Comparison of ENCODE assay signal across 10 cellular contexts in genomic region chr1:213985181-213986019, GRCh38. TPM values are rescaled to one million over a fixed set of nuclear protein-coding genes. Genes with fewer than 3 reads are reported as not detected.
A peak's percentile ranks its signal among the peaks of the same experiment; 100 is the strongest.
DNase-seq lines count a peak whose midpoint lies in the region; ATAC-seq lines count a peak whose summit lies in the region.
"Had no signal": no experiment of that assay in that cellular context is flagged by ENCODE, and none has a peak within 500 bp of the region (broad histone marks: within the 10 kb centered on the region; RNA-seq: fewer than 3 reads in every experiment).

No MANE protein-coding gene starts in this region.

- H3K4me1 ChIP-seq in iPS-15b (ENCODE audit: control insufficient read depth, insufficient read depth, low read length) (peaks cover 20% of the 10 kb centered on the region), rectal smooth muscle tissue (ENCODE audit: control insufficient read depth, insufficient read depth, low read length) (no peaks in the 10 kb centered on the region)

- H3K27me3 Mint-ChIP-seq in activated T-helper 1 cell treated with anti-CD3 and anti-CD28 coated beads, Interleukin-12 subunit alpha, Interleukin-12 subunit beta, Interleukin-2, Interleukin-4 antibody, amounts not matched to agents 30 ng/mL and 10 ng/mL and 1 ng/mL, durations not matched to agents 14 hours and 24 hours and 36 hours (ENCODE audit: insufficient read depth), result peaks cover 82% of the 10 kb centered on the region

- DNase-seq in NCI-H510A treated with DMSO at 0.1 percent for 48 hours (lab: John Stamatoyannopoulos, UW) (peak; percentile 67), NCI-H510A (lab: John Stamatoyannopoulos, UW) (no peak), medulla oblongata (ENCODE audit: extremely low spot score) (no peak), NCI-H1092 treated with DMSO at 0.1 percent for 48 hours (lab: John Stamatoyannopoulos, UW) (no peak)
- DNase-seq in activated T-helper 1 cell treated with anti-CD3 and anti-CD28 coated beads, Interleukin-12 subunit alpha, Interleukin-12 subunit beta, Interleukin-2, Interleukin-4 antibody, amounts not matched to agents 30 ng/mL and 10 ng/mL and 1 ng/mL, durations not matched to agents 14 hours and 24 hours and 36 hours (ENCODE audit: low spot score), result no peak
- DNase-seq: effector memory CD8-positive, alpha-beta T cell; kidney glomerular epithelial cell had no signal

- peaks cover 2% of the 10 kb centered on the region for H3K9me3 Mint-ChIP-seq in activated T-helper 1 cell treated with anti-CD3 and anti-CD28 coated beads, Interleukin-12 subunit alpha, Interleukin-12 subunit beta, Interleukin-2, Interleukin-4 antibody, amounts not matched to agents 30 ng/mL and 10 ng/mL and 1 ng/mL, durations not matched to agents 14 hours and 24 hours and 36 hours

- H3K4me3 ChIP-seq in iPS-15b (ENCODE audit: low read depth, low read length) (peak overlapping the region; percentile 52), rectal smooth muscle tissue (ENCODE audit: low read length) (peak overlapping the region; percentile 13)

- H3K27ac Mint-ChIP-seq in activated T-helper 1 cell treated with anti-CD3 and anti-CD28 coated beads, Interleukin-12 subunit alpha, Interleukin-12 subunit beta, Interleukin-2, Interleukin-4 antibody, amounts not matched to agents 30 ng/mL and 10 ng/mL and 1 ng/mL, durations not matched to agents 14 hours and 24 hours and 36 hours, result peak overlapping the region; percentile 75
- H3K27ac Mint-ChIP-seq: effector memory CD8-positive, alpha-beta T cell had no signal

- H3K4me3 Mint-ChIP-seq in activated T-helper 1 cell treated with anti-CD3 and anti-CD28 coated beads, Interleukin-12 subunit alpha, Interleukin-12 subunit beta, Interleukin-2, Interleukin-4 antibody, amounts not matched to agents 30 ng/mL and 10 ng/mL and 1 ng/mL, durations not matched to agents 14 hours and 24 hours and 36 hours, result peak overlapping the region; percentile 34
- H3K4me3 Mint-ChIP-seq: effector memory CD8-positive, alpha-beta T cell had no signal

- no peaks in the 10 kb centered on the region for H3K36me3 ChIP-seq in iPS-15b (ENCODE audit: control insufficient read depth, insufficient read depth, low read length)
- H3K36me3 ChIP-seq in rectal smooth muscle tissue (ENCODE audit: control insufficient read depth, insufficient read depth, low read length), result no peaks in the 10 kb centered on the region

- intact Hi-C loops in activated T-helper 1 cell treated with anti-CD3 and anti-CD28 coated beads, Interleukin-12 subunit alpha, Interleukin-12 subunit beta, Interleukin-2, Interleukin-4 antibody, amounts not matched to agents 30 ng/mL and 10 ng/mL and 1 ng/mL, durations not matched to agents 14 hours and 24 hours and 36 hours (cut with micrococcal nuclease), result no loop called here

- H3K27me3 ChIP-seq in iPS-15b (ENCODE audit: control insufficient read depth, insufficient read depth, low read length) (peaks cover 75% of the 10 kb centered on the region), rectal smooth muscle tissue (ENCODE audit: control insufficient read depth, insufficient read depth, low read length) (peaks cover 32% of the 10 kb centered on the region)

- peaks cover 32% of the 10 kb centered on the region for H3K4me1 Mint-ChIP-seq in activated T-helper 1 cell treated with anti-CD3 and anti-CD28 coated beads, Interleukin-12 subunit alpha, Interleukin-12 subunit beta, Interleukin-2, Interleukin-4 antibody, amounts not matched to agents 30 ng/mL and 10 ng/mL and 1 ng/mL, durations not matched to agents 14 hours and 24 hours and 36 hours (ENCODE audit: low read depth)

- no peak overlapping the region for H3K27ac ChIP-seq in rectal smooth muscle tissue (ENCODE audit: low read depth, low read length)

- H3K36me3 Mint-ChIP-seq in activated T-helper 1 cell treated with anti-CD3 and anti-CD28 coated beads, Interleukin-12 subunit alpha, Interleukin-12 subunit beta, Interleukin-2, Interleukin-4 antibody, amounts not matched to agents 30 ng/mL and 10 ng/mL and 1 ng/mL, durations not matched to agents 14 hours and 24 hours and 36 hours (ENCODE audit: low read depth), result peaks cover 3% of the 10 kb centered on the region

- no peak for ATAC-seq in GM19023 (IDR thresholded peaks at IDR 0.05; ENCODE audit: unreplicated experiment)
- ATAC-seq: effector memory CD8-positive, alpha-beta T cell had no signal

- H3K9ac ChIP-seq in iPS-15b (ENCODE audit: low read depth, low read length) (no peak overlapping the region), rectal smooth muscle tissue (ENCODE audit: low read length) (no peak overlapping the region)

- no peaks in the 10 kb centered on the region for H3K9me3 ChIP-seq in iPS-15b (ENCODE audit: control insufficient read depth, insufficient read depth, low read length)

RNA-seq across cellular contexts. Expression of gene PROX1, which starts 2.4 kb away (rescaled TPM):
- not detected in 2 replicates for total RNA-seq in activated T-helper 1 cell treated with anti-CD3 and anti-CD28 coated beads, Interleukin-12 subunit alpha, Interleukin-12 subunit beta, Interleukin-2, Interleukin-4 antibody, amounts not matched to agents 30 ng/mL and 10 ng/mL and 1 ng/mL, durations not matched to agents 14 hours and 24 hours and 36 hours
